Comparison of ENCODE assay signal across 1 cellular context in the genomic region with DNA sequence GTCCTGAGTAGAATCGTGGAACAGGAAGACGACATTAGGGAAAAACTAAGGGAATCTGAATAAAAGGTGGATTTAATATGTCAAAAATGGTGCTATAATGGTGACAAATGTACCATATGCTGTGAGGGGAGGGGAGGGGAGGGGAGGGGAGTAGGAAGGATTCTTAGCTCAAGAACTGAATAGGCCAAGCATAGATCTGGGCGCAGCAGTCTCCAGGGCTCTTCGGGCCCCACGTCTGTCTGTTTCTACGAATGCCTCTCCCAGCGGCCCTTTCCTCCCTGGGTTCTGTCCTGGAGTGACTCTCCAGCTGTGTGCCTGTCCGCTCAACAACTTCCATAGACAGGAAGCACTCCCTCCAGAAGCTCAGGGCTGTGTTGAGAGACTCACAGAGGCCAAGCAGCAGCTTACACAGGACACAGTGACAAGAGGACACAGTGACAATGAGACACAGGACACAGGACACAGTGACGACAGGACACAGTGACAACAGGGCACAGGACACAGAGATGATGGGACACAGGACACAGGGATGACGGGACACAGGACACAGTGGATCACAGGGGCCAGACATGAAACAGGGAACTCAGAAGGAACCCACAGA.
A peak's percentile ranks its signal among the peaks of the same experiment; 100 is the strongest.
TF ChIP-seq lines count a peak whose summit lies in the region.

No MANE protein-coding gene starts in this region.

TF ChIP-seq in HepG2, 621 proteins besides CTCF, POLR2A, EP300 and RAD21:
- TF ChIP-seq, protein P1, sequence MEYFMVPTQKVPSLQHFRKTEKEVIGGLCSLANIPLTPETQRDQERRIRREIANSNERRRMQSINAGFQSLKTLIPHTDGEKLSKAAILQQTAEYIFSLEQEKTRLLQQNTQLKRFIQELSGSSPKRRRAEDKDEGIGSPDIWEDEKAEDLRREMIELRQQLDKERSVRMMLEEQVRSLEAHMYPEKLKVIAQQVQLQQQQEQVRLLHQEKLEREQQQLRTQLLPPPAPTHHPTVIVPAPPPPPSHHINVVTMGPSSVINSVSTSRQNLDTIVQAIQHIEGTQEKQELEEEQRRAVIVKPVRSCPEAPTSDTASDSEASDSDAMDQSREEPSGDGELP (IDR thresholded peaks at IDR 0.05; ENCODE audit: borderline replicate concordance, low read depth) = peak; percentile 17; the same call in 1 of the 2 replicates
- TF ChIP-seq ZNF264 (CRISPR knock-in tag; IDR thresholded peaks at IDR 0.05) = no peak
- peak; percentile 89 for TF ChIP-seq HNRNPK (IDR thresholded peaks at IDR 0.05; ENCODE audit: low read depth, low read length, poor library complexity, severe bottlenecking)
- TF ChIP-seq PCBP2 (optimal IDR thresholded peaks at IDR 0.05; ENCODE audit: low read depth, low read length, poor library complexity, severe bottlenecking) = peak; percentile 81
- 0 out of 2 replicates have a peak, but pooled peaks have one; percentile 35 for TF ChIP-seq CREB1 (IDR thresholded peaks at IDR 0.05)
- no peak for TF ChIP-seq CREB1 (CRISPR knock-in tag; IDR thresholded peaks at IDR 0.05)
- peak; percentile 86; the same call in 1 of the 2 replicates for TF ChIP-seq PCBP1 (IDR thresholded peaks at IDR 0.05; ENCODE audit: borderline replicate concordance, low read depth, low read length)
- TF ChIP-seq, protein P2, sequence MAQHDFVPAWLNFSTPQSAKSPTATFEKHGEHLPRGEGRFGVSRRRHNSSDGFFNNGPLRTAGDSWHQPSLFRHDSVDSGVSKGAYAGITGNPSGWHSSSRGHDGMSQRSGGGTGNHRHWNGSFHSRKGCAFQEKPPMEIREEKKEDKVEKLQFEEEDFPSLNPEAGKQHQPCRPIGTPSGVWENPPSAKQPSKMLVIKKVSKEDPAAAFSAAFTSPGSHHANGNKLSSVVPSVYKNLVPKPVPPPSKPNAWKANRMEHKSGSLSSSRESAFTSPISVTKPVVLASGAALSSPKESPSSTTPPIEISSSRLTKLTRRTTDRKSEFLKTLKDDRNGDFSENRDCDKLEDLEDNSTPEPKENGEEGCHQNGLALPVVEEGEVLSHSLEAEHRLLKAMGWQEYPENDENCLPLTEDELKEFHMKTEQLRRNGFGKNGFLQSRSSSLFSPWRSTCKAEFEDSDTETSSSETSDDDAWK (CRISPR knock-in tag; IDR thresholded peaks at IDR 0.05) = no peak
- TF ChIP-seq, protein P3, sequence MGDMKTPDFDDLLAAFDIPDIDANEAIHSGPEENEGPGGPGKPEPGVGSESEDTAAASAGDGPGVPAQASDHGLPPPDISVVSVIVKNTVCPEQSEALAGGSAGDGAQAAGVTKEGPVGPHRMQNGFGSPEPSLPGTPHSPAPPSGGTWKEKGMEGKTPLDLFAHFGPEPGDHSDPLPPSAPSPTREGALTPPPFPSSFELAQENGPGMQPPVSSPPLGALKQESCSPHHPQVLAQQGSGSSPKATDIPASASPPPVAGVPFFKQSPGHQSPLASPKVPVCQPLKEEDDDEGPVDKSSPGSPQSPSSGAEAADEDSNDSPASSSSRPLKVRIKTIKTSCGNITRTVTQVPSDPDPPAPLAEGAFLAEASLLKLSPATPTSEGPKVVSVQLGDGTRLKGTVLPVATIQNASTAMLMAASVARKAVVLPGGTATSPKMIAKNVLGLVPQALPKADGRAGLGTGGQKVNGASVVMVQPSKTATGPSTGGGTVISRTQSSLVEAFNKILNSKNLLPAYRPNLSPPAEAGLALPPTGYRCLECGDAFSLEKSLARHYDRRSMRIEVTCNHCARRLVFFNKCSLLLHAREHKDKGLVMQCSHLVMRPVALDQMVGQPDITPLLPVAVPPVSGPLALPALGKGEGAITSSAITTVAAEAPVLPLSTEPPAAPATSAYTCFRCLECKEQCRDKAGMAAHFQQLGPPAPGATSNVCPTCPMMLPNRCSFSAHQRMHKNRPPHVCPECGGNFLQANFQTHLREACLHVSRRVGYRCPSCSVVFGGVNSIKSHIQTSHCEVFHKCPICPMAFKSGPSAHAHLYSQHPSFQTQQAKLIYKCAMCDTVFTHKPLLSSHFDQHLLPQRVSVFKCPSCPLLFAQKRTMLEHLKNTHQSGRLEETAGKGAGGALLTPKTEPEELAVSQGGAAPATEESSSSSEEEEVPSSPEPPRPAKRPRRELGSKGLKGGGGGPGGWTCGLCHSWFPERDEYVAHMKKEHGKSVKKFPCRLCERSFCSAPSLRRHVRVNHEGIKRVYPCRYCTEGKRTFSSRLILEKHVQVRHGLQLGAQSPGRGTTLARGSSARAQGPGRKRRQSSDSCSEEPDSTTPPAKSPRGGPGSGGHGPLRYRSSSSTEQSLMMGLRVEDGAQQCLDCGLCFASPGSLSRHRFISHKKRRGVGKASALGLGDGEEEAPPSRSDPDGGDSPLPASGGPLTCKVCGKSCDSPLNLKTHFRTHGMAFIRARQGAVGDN (CRISPR knock-in tag; IDR thresholded peaks at IDR 0.05) = 0 out of 2 replicates have a peak, but pooled peaks have one; percentile 14
